15 cellular contexts compared by ENCODE assay signal in the genomic region with DNA sequence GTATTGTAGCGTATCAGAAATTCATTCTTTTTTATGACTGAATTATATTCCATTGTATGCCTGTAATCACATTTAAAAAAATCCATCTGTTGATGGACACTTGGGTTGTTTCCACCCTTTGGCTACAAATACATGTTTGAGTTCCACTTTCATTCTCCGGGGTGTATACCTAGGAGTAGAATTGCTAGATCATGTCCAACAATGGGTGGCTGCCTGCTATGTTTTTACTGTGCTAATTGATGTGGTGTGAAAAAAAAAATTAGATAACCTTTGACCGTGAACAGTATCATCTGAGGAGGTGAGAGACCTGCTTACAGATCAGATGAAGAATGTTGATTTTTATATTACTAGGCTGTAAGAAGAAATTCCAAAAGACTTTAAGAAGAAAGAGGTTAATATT.
"Had no signal": no experiment of that assay in that cellular context is flagged by ENCODE, and none has a peak within 500 bp of the region (broad histone marks: within the 10 kb centered on the region; RNA-seq: fewer than 3 reads in every experiment).

No MANE protein-coding gene starts in this region.

- H3K9me3 Mint-ChIP-seq: nephron; stimulated activated naive B cell treated with anti-CD40 and anti-IgM and Interleukin-4, amounts not matched to agents 10 μg/mL and 1 μg/mL and 100 μg/mL, for 72 hours; stimulated activated naive CD8-positive, alpha-beta T cell treated with anti-CD3 and anti-CD28 coated beads, Interleukin-15, amount 100 ng/mL, for 72 hours had no signal

- H3K9me3 ChIP-seq: heart left ventricle, psoas muscle, right lobe of liver, testis, transverse colon had no signal

- H3K27ac Mint-ChIP-seq: nephron; stimulated activated naive B cell treated with anti-CD40 and anti-IgM and Interleukin-4, amounts not matched to agents 10 μg/mL and 1 μg/mL and 100 μg/mL, for 72 hours; stimulated activated naive CD8-positive, alpha-beta T cell treated with anti-CD3 and anti-CD28 coated beads, Interleukin-15, amount 100 ng/mL, for 72 hours had no signal

- H3K4me3 ChIP-seq: dorsolateral prefrontal cortex, heart left ventricle, psoas muscle, right lobe of liver, testis, transverse colon had no signal

- H3K27me3 Mint-ChIP-seq: stimulated activated naive B cell treated with anti-CD40 and anti-IgM and Interleukin-4, amounts not matched to agents 10 μg/mL and 1 μg/mL and 100 μg/mL, for 72 hours; stimulated activated naive CD8-positive, alpha-beta T cell treated with anti-CD3 and anti-CD28 coated beads, Interleukin-15, amount 100 ng/mL, for 72 hours had no signal

- H3K4me3 Mint-ChIP-seq: nephron; stimulated activated naive B cell treated with anti-CD40 and anti-IgM and Interleukin-4, amounts not matched to agents 10 μg/mL and 1 μg/mL and 100 μg/mL, for 72 hours; stimulated activated naive CD8-positive, alpha-beta T cell treated with anti-CD3 and anti-CD28 coated beads, Interleukin-15, amount 100 ng/mL, for 72 hours had no signal

- H3K27ac ChIP-seq: heart left ventricle, psoas muscle, testis, transverse colon had no signal

- ATAC-seq: esophagus mucosa; heart left ventricle; psoas muscle; stimulated activated naive B cell treated with anti-CD40 and anti-IgM and Interleukin-4, amounts not matched to agents 10 μg/mL and 1 μg/mL and 100 μg/mL, for 72 hours; stimulated activated naive CD8-positive, alpha-beta T cell treated with anti-CD3 and anti-CD28 coated beads, Interleukin-15, amount 100 ng/mL, for 72 hours had no signal

- H3K27me3 ChIP-seq: dorsolateral prefrontal cortex, heart left ventricle, right lobe of liver, testis, transverse colon had no signal

- DNase-seq: cortex of kidney; dorsolateral prefrontal cortex; effector memory CD4-positive, alpha-beta T cell; heart left ventricle; hippocampal formation; psoas muscle; retina; right lobe of liver; stimulated activated CD4-positive, alpha-beta T cell treated with anti-CD3 and anti-CD28 coated beads, Interleukin-4, amount 100 ng/mL, for 24 hours; stimulated activated naive B cell treated with anti-CD40 and anti-IgM and Interleukin-4, amounts not matched to agents 10 μg/mL and 1 μg/mL and 100 μg/mL, for 72 hours; stimulated activated naive CD8-positive, alpha-beta T cell treated with anti-CD3 and anti-CD28 coated beads, Interleukin-15, amount 100 ng/mL, for 72 hours; testis; transverse colon had no signal

- H3K4me1 ChIP-seq: testis had no signal
